Comparison of ENCODE assay signal across 14 cellular contexts in genomic region chr20:47198254-47198671, GRCh38.
DNase-seq lines count a peak whose midpoint lies in the region; ATAC-seq and TF ChIP-seq lines count a peak whose summit lies in the region.
"Had no signal": no experiment of that assay in that cellular context is flagged by ENCODE, and none has a peak within 500 bp of the region (broad histone marks: within the 10 kb centered on the region; RNA-seq: fewer than 3 reads in every experiment).

No MANE protein-coding gene starts in this region.

- no peaks in the 10 kb centered on the region for H3K9me3 Mint-ChIP-seq in activated naive CD8-positive, alpha-beta T cell treated with anti-CD3 and anti-CD28 coated beads for 36 hours
- H3K9me3 Mint-ChIP-seq: CD4-positive, alpha-beta memory T cell had no signal

- no peak overlapping the region for H3K4me3 Mint-ChIP-seq in activated naive CD8-positive, alpha-beta T cell treated with anti-CD3 and anti-CD28 coated beads for 36 hours
- H3K4me3 Mint-ChIP-seq: CD4-positive, alpha-beta memory T cell; T-helper 17 cell had no signal

- no peaks in the 10 kb centered on the region for H3K36me3 Mint-ChIP-seq in activated naive CD8-positive, alpha-beta T cell treated with anti-CD3 and anti-CD28 coated beads for 36 hours
- H3K36me3 Mint-ChIP-seq: CD4-positive, alpha-beta memory T cell had no signal

- peaks cover 3% of the 10 kb centered on the region for H3K27me3 Mint-ChIP-seq in activated naive CD8-positive, alpha-beta T cell treated with anti-CD3 and anti-CD28 coated beads for 36 hours
- H3K27me3 Mint-ChIP-seq: CD4-positive, alpha-beta memory T cell had no signal

- peaks cover 8% of the 10 kb centered on the region for H3K4me1 Mint-ChIP-seq in activated naive CD8-positive, alpha-beta T cell treated with anti-CD3 and anti-CD28 coated beads for 36 hours

- no peak for ATAC-seq in HG03108 (IDR thresholded peaks at IDR 0.05; ENCODE audit: unreplicated experiment)
- ATAC-seq: Panc1, T-helper 17 cell had no signal

- TF ChIP-seq CTCF in GM20000 (IDR thresholded peaks at IDR 0.05; ENCODE audit: extremely low read depth, missing control alignments) = no peak

- DNase-seq in ELR (ENCODE audit: low read depth) = peak; percentile 26
- DNase-seq in GM20000 (ENCODE audit: low spot score) = peak; percentile 34
- peak; percentile 19 for DNase-seq in activated naive CD8-positive, alpha-beta T cell treated with anti-CD3 and anti-CD28 coated beads for 36 hours
- peak; percentile 50 to 59 for DNase-seq in stimulated activated CD4-positive, alpha-beta T cell treated with anti-CD3 and anti-CD28 coated beads, Interleukin-15, amount 100 ng/mL, for 48 hours (ENCODE audit: low read depth in 2 of 2)
- no peak for DNase-seq in NK-92 (lab: John Stamatoyannopoulos, UW; ENCODE audit: unreplicated experiment)
- DNase-seq in GF-D8 (lab: John Stamatoyannopoulos, UW) = no peak
- DNase-seq: CD4-positive, alpha-beta memory T cell; erythroblast; NCI-H446 treated with DMSO at 0.1 percent for 48 hours; occipital lobe; spleen; T-helper 17 cell had no signal

- H3K27ac Mint-ChIP-seq in activated naive CD8-positive, alpha-beta T cell treated with anti-CD3 and anti-CD28 coated beads for 36 hours = no peak overlapping the region
- H3K27ac Mint-ChIP-seq: CD4-positive, alpha-beta memory T cell had no signal

Comparison
In these comparisons a context has a peak if more than half of its experiments do, and no peak if none do; other contexts are left out.
1. DNase-seq: peak in ELR (single experiment), GM20000 (single experiment), activated naive CD8-positive, alpha-beta T cell treated with anti-CD3 and anti-CD28 coated beads for 36 hours (single experiment) and stimulated activated CD4-positive, alpha-beta T cell treated with anti-CD3 and anti-CD28 coated beads, Interleukin-15, amount 100 ng/mL, for 48 hours (2 of 2); none in NK-92 (single experiment) and GF-D8 (single experiment).